Comparison of ENCODE assay signal across 8 cellular contexts in the genomic region with DNA sequence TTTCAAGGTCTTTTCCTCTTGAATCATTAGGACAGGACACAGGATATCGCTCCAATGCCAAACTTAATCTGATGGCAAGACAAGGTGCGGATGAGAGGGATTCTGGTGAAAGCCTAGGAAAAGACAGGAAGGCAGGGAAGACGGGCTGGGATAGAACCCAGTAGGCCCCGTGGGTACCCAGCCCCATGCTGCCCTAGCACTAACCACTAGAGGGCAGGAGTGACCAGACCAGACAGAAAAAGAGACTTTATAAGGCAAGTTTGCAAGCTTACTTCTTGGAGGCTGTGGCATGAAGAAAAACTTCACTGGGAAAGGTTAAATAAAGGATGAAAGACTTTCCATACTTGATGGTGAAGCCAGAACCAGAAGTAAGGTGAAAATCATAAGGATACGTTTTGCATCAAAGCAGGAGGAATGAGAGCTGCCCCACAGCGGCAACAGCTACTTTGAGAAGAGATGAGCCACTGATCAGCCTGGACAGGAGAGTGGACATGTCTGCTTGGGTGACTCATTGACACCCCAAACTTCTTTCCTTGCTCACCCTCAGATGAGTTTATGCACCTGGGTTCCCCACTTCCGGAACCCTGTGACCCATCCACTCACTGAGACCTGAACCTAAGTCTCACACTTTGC. TPM values are rescaled to one million over a fixed set of nuclear protein-coding genes. Genes with fewer than 3 reads are reported as not detected.
DNase-seq lines count a peak whose midpoint lies in the region; ATAC-seq, FAIRE-seq and TF ChIP-seq lines count a peak whose summit lies in the region.

No MANE protein-coding gene starts in this region.

- peak; percentile 83 for TF ChIP-seq RAD21 in GM12878 (IDR thresholded peaks at IDR 0.05; ENCODE audit: insufficient read depth, low read depth, low read length)

- no peak overlapping the region for H3K4me2 ChIP-seq in GM12878 (ENCODE audit: control insufficient read depth, insufficient read depth)

- H3K79me2 ChIP-seq in GM12878 (ENCODE audit: control insufficient read depth, insufficient read depth, low read length) = no peaks in the 10 kb centered on the region

- RAD21 ChIA-PET in GM12878 (lab: Charles Lee; ENCODE audit: unreplicated experiment) = interaction anchor here (0.7 to 3.0 kb wide), 16 partner anchors 11 to 561 kb away, joined by 3 to 31 read pairs (median 4); no protein-coding TSS in a partner anchor

- intact Hi-C loops in GM12878 (cut with micrococcal nuclease; ENCODE audit: unreplicated experiment) = loop anchor here (1.0 to 2.0 kb wide), 4 partner anchors 31 to 256 kb away; no protein-coding TSS in a partner anchor

- DNase-seq in COLO668 (lab: John Stamatoyannopoulos, UW; ENCODE audit: unreplicated experiment) = peak; percentile 53
- DNase-seq in HEK293T (ENCODE audit: extremely low spot score) = peak; percentile 75
- DNase-seq in RWPE1 (ENCODE audit: low spot score) = peak; percentile 40
- DNase-seq in GM12878 (ENCODE audit: low read depth, low spot score) = peak; percentile 8
- peak; percentile 82 for DNase-seq in iPS-NIHi7 (ENCODE audit: extremely low spot score)
- peak; percentile 27 for DNase-seq in stimulated activated CD4-positive, alpha-beta T cell treated with anti-CD3 and anti-CD28 coated beads, Interleukin-1b, Interleukin-23, amount 100 ng/mL, for 48 hours

- no peaks in the 10 kb centered on the region for H3K27me3 ChIP-seq in GM12878 (replicated peaks in 1 of 2; ENCODE audit: control insufficient read depth in 2 of 2, insufficient read depth in 2 of 2, low read length in 1 of 2)

- SMC1A ChIA-PET in GM12878 (lab: Charles Lee; ENCODE audit: uncharacterized antibody, unreplicated experiment) = interaction anchor here (0.5 to 3.4 kb wide), 16 partner anchors 13 to 456 kb away, joined by 3 to 54 read pairs (median 5); no protein-coding TSS in a partner anchor

- FAIRE-seq in GM12878 (lab: Jason Lieb, UNC) = peak; percentile 94

- WGBS in GM12878 (ENCODE audit: insufficient coverage, insufficient replicate concordance, low lambda C conversion rate, missing lambda C conversion rate) = 30% methylated on average over 7 of the region's 7 CpGs

- H2AFZ ChIP-seq in GM12878 (ENCODE audit: control insufficient read depth, low read depth, low read length) = no peak overlapping the region

- no peak overlapping the region for H3K9ac ChIP-seq in GM12878 (ENCODE audit: control insufficient read depth, insufficient read depth, low read length)

- in situ Hi-C loops in GM12878 (cut with MboI) = loop anchor here (5.0 kb wide), 1 partner anchor 189 kb away; no protein-coding TSS in a partner anchor

- no peaks in the 10 kb centered on the region for H4K20me1 ChIP-seq in GM12878 (ENCODE audit: control insufficient read depth, insufficient read depth)

- BruUV-seq in GM12878 (replicated peaks; lab: Mats Ljungman, UMichigan) = no TSS peak

- no peak for TF ChIP-seq POLR2A in GM12878 (IDR thresholded peaks at IDR 0.05; ENCODE audit: low read depth, low read length)

- H3K4me1 ChIP-seq in GM12878 (ENCODE audit: control insufficient read depth, insufficient read depth, low read length) = no peaks in the 10 kb centered on the region

- POLR2A ChIA-PET in HEK293T (lab: Yijun Ruan, JAX) (interaction anchor here (1.5 kb wide), 1 partner anchor 40 kb away, joined by 5 read pairs; the partner anchor contains the start of gene SYN3), RWPE1 (lab: Yijun Ruan, JAX; ENCODE audit: low non-redundant PET) (no interaction called here), GM12878 (lab: Charles Lee) (no interaction called here)

- ATAC-seq in GM12878 = peak; percentile 88
- no peak for ATAC-seq in GM21723 (IDR thresholded peaks at IDR 0.05; ENCODE audit: unreplicated experiment)
- ATAC-seq in HG02884 (IDR thresholded peaks at IDR 0.05; ENCODE audit: unreplicated experiment) = no peak

- H3K36me3 ChIP-seq in GM12878 (ENCODE audit: control insufficient read depth in 2 of 2, insufficient read depth in 2 of 2, low read length in 1 of 2) = no peaks in the 10 kb centered on the region

- no peak overlapping the region for H3K27ac ChIP-seq in RWPE1
- no peak overlapping the region for H3K27ac ChIP-seq in GM12878 (ENCODE audit: control insufficient read depth, insufficient read depth)

- H3K9me3 ChIP-seq in GM12878 (replicated peaks; ENCODE audit: control insufficient read depth, insufficient read depth, low read length) = no peaks in the 10 kb centered on the region

- CTCF ChIA-PET in HEK293T (lab: Yijun Ruan, JAX) (interaction anchor here (0.7 to 2.2 kb wide), 20 partner anchors 9 to 191 kb away, joined by 3 to 41 read pairs (median 6); no protein-coding TSS in a partner anchor), RWPE1 (lab: Yijun Ruan, JAX) (interaction anchor here (0.5 to 1.6 kb wide), 13 partner anchors 18 to 525 kb away, joined by 3 to 8 read pairs (median 4); no protein-coding TSS in a partner anchor), GM12878 (lab: Yijun Ruan, JAX) (interaction anchor here (0.7 to 7.7 kb wide), 33 partner anchors 8 to 1091 kb away, joined by 3 to 113 read pairs (median 5); no protein-coding TSS in a partner anchor)

- TF ChIP-seq EP300 in GM12878 (IDR thresholded peaks at IDR 0.05; ENCODE audit: borderline replicate concordance in 1 of 2, control insufficient read depth in 1 of 2, low read depth in 2 of 2, low read length in 2 of 2) = no peak

- TF ChIP-seq CTCF in RWPE1 (conservative IDR thresholded peaks at IDR 0.05; ENCODE audit: low read depth) = peak; percentile 82
- TF ChIP-seq CTCF in GM12878 (IDR thresholded peaks at IDR 0.05 in 2 of 3, conservative IDR thresholded peaks at IDR 0.05 in 1 of 3; ENCODE audit: control insufficient read depth in 2 of 3, extremely low read depth in 1 of 3, insufficient read depth in 1 of 3, low read depth in 3 of 3, low read length in 3 of 3) = peak; percentile 85 to 90 (median 87)

- no peak overlapping the region for H3K4me3 ChIP-seq in GM12878

TF ChIP-seq in HEK293T, 16 proteins besides CTCF, POLR2A, EP300 and RAD21 (continues in another document):
- TF ChIP-seq BHLHE40 (IDR thresholded peaks at IDR 0.05; ENCODE audit: borderline replicate concordance) = no peak
- no peak for TF ChIP-seq FOXM1 (IDR thresholded peaks at IDR 0.05; ENCODE audit: borderline replicate concordance)
- no peak for TF ChIP-seq FOXK2 (IDR thresholded peaks at IDR 0.05)
- no peak for TF ChIP-seq SP1 (IDR thresholded peaks at IDR 0.05)
- no peak for TF ChIP-seq CTBP1 (IDR thresholded peaks at IDR 0.05; ENCODE audit: borderline replicate concordance)
- no peak for TF ChIP-seq LEF1 (IDR thresholded peaks at IDR 0.05; ENCODE audit: borderline replicate concordance)
- TF ChIP-seq TARDBP (IDR thresholded peaks at IDR 0.05) = no peak
- no peak for TF ChIP-seq NFRKB (IDR thresholded peaks at IDR 0.05)
- TF ChIP-seq PKNOX1 (IDR thresholded peaks at IDR 0.05) = no peak
- no peak for TF ChIP-seq FOXA1 (IDR thresholded peaks at IDR 0.05)
- TF ChIP-seq ARNT (IDR thresholded peaks at IDR 0.05) = no peak
- no peak for TF ChIP-seq L3MBTL2 (conservative IDR thresholded peaks at IDR 0.05)

TF ChIP-seq in GM12878, 131 proteins besides CTCF, POLR2A, EP300 and RAD21:
- peak; percentile 20; the same call in 1 of the 2 replicates for TF ChIP-seq RUNX3 (IDR thresholded peaks at IDR 0.05; ENCODE audit: low read length)
- no peak for TF ChIP-seq SUZ12 (IDR thresholded peaks at IDR 0.05; ENCODE audit: unreplicated experiment)
- TF ChIP-seq, protein P1, sequence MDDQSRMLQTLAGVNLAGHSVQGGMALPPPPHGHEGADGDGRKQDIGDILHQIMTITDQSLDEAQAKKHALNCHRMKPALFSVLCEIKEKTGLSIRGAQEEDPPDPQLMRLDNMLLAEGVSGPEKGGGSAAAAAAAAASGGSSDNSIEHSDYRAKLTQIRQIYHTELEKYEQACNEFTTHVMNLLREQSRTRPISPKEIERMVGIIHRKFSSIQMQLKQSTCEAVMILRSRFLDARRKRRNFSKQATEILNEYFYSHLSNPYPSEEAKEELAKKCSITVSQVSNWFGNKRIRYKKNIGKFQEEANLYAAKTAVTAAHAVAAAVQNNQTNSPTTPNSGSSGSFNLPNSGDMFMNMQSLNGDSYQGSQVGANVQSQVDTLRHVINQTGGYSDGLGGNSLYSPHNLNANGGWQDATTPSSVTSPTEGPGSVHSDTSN (IDR thresholded peaks at IDR 0.05; ENCODE audit: insufficient replicate concordance, low read depth, low read length) = no peak
- TF ChIP-seq SMC3 (IDR thresholded peaks at IDR 0.05; ENCODE audit: borderline replicate concordance, low read length) = peak; percentile 81
- no peak for TF ChIP-seq NR2C2 (IDR thresholded peaks at IDR 0.05; ENCODE audit: borderline replicate concordance, control insufficient read depth, insufficient read length, low read depth)
- peak; percentile 59; the same call in 1 of the 2 replicates for TF ChIP-seq YY1 (IDR thresholded peaks at IDR 0.05; ENCODE audit: low read depth, low read length)

RNA-seq across cellular contexts. Expression of gene SYN3, which starts 39.8 kb away (rescaled TPM):
- 0.29 and 1.1 TPM in 2 replicates for total RNA-seq in GM12878 (2013; cell fraction: nucleolus; rRNA removed)
- total RNA-seq in GM12878 (2014; rRNA removed) (not detected in 2 replicates), GM12878 (2014; rRNA removed; fragmentation: Illumina TruSeq; extraction: Trizol) (not detected in 2 replicates), GM12878 (2021) (not detected in 2 replicates)
- polyA plus RNA-seq in GM12878 (2011; ENCODE audit: low read depth) = not detected
- polyA plus RNA-seq in GM12878 (2011; rRNA removed) (not detected in 2 replicates), GM12878 (2014; fragmentation: Illumina TruSeq; extraction: Trizol) (not detected in 2 replicates), GM12878 (2014; fragmentation: Nextera tagmentation; extraction: Ambion mirVana) (not detected), GM12878 (2014; rRNA removed) (not detected in 2 replicates), GM12878 (2016; fragmentation: Nextera tagmentation; extraction: Ambion mirVana) (not detected)
- polyA plus RNA-seq in GM12878 (2011; cell fraction: cytosol; rRNA removed) = not detected in 2 replicates
- 0.37 TPM in 1 of 2 replicates, not detected in the other for polyA plus RNA-seq in GM12878 (2011; cell fraction: nucleus; rRNA removed)
- not detected in 2 replicates for polyA plus RNA-seq in GM12878 (2012)
- not detected in 2 replicates for polyA minus RNA-seq in GM12878 (2011; rRNA and poly(A)+ RNA removed)
- not detected in 2 replicates for polyA minus RNA-seq in GM12878 (2011; cell fraction: cytosol; rRNA and poly(A)+ RNA removed)
- polyA minus RNA-seq in GM12878 (2011; cell fraction: nucleus; rRNA and poly(A)+ RNA removed) = not detected in 2 replicates

Comparison
In these comparisons a context has a peak if more than half of its experiments do, and no peak if none do; other contexts are left out.
1. DNase-seq: peak in every context shown above with its lines; median percentile 82 in iPS-NIHi7; 75 in HEK293T; 53 in COLO668; 40 in RWPE1; 27 in stimulated activated CD4-positive, alpha-beta T cell treated with anti-CD3 and anti-CD28 coated beads, Interleukin-1b, Interleukin-23, amount 100 ng/mL, for 48 hours; 8 in GM12878.